ENCODE assay signal across 15 cellular contexts in the genomic region with DNA sequence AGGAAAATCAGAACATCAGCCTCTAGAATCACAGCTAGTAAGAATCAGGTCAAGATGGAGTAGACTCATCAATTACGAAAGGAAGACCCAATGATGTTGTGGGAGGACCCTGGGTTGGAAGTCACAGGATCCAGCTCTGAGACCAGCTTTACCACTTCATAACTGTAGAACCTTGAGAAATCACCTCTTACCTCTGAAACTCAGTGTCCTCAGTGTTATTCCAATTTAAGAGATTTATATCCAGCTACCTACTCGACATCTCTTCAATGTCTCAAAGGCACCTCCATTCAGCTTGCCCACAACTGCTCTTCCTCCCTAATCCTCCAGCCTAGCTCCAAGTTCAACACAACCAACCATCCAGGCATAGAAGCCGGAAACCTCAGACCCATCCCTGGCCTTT. TPM values are rescaled to one million over a fixed set of nuclear protein-coding genes. Genes with fewer than 3 reads are reported as not detected.
"Had no signal": no experiment of that assay in that cellular context is flagged by ENCODE, and none has a peak within 500 bp of the region (broad histone marks: within the 10 kb centered on the region; RNA-seq: fewer than 3 reads in every experiment).

No MANE protein-coding gene starts in this region.

- H3K4me3 ChIP-seq: ascending aorta, coronary artery, smooth muscle cell, tibial artery, uterus had no signal

- DNase-seq: activated CD8-positive, alpha-beta memory T cell treated with anti-CD3 and anti-CD28 coated beads, Interleukin-2, amount 10 ng/mL, durations not matched to agents 7 days and 5 days; activated T-cell treated with anti-CD3 and anti-CD28 coated beads, Interleukin-2, amount 50 U/mL, for 4 hours; effector CD8-positive, alpha-beta T cell; mesenchymal stem cell; tibial artery; uterus had no signal

- H3K27me3 ChIP-seq: ascending aorta, tibial artery, uterus had no signal

- H3K36me3 ChIP-seq: uterus had no signal

- H3K4me1 ChIP-seq: uterus had no signal

- H3K27ac ChIP-seq: tibial artery had no signal

- H3K27ac Mint-ChIP-seq: activated CD8-positive, alpha-beta memory T cell treated with anti-CD3 and anti-CD28 coated beads, Interleukin-2, amount 10 ng/mL, durations not matched to agents 7 days and 5 days had no signal

- H3K9me3 ChIP-seq: ascending aorta, tibial artery, uterus had no signal

- H3K27me3 Mint-ChIP-seq: activated CD8-positive, alpha-beta memory T cell treated with anti-CD3 and anti-CD28 coated beads, Interleukin-2, amount 10 ng/mL, durations not matched to agents 7 days and 5 days had no signal

- ATAC-seq: activated CD4-positive, CD25-positive, alpha-beta regulatory T cell treated with anti-CD3 and anti-CD28 coated beads, Interleukin-2, amount 50 U/mL, for 24 hours; activated CD8-positive, alpha-beta memory T cell treated with anti-CD3 and anti-CD28 coated beads, Interleukin-2, amount 10 ng/mL, durations not matched to agents 7 days and 5 days; activated T-cell treated with anti-CD3 and anti-CD28 coated beads, Interleukin-2, amount 50 U/mL, for 4 hours had no signal

- H3K4me3 Mint-ChIP-seq: activated CD8-positive, alpha-beta memory T cell treated with anti-CD3 and anti-CD28 coated beads, Interleukin-2, amount 10 ng/mL, durations not matched to agents 7 days and 5 days; activated T-cell treated with anti-CD3 and anti-CD28 coated beads, Interleukin-2, amount 50 U/mL, for 4 hours had no signal

- H3K9me3 Mint-ChIP-seq: activated T-cell treated with anti-CD3 and anti-CD28 coated beads, Interleukin-2, amount 50 U/mL, for 4 hours had no signal

RNA-seq across cellular contexts. Expression of gene CAPN11, which starts 47.7 kb away (rescaled TPM):
- total RNA-seq: activated CD8-positive, alpha-beta memory T cell treated with anti-CD3 and anti-CD28 coated beads, Interleukin-2, amount 10 ng/mL, durations not matched to agents 7 days and 5 days; epithelial cell of proximal tubule; osteoblast; renal cortical epithelial cell; smooth muscle cell; T-helper 2 cell treated with Interferon-gamma antibody and Interleukin-4, amounts not matched to agents 100 ng/mL and 5 ng/mL, for 36 hours had no signal
- polyA plus RNA-seq: neural cell had no signal
